In the genomic region with DNA sequence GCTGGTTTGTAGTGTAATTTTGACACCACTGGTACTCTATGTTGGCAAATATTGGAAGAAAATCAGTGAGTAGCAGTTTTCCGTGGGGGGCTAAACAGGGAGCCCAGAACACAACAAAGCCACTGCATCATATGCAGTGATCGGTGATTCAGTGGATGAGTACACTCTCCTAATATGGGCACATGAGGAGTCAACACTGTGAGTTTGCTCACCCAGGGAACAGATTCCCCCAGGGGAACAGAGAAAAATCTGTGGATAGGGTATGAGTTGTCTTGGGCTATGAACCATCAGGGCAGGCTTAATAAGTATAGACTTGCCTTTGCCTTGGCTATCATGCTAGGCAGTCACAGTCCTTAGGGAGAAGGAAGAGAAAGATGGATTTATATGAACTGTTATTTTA, we compare ENCODE assay signal across 16 cellular contexts.
DNase-seq lines count a peak whose midpoint lies in the region; ATAC-seq and TF ChIP-seq lines count a peak whose summit lies in the region.
"Had no signal": no experiment of that assay in that cellular context is flagged by ENCODE, and none has a peak within 500 bp of the region (broad histone marks: within the 10 kb centered on the region; RNA-seq: fewer than 3 reads in every experiment).

No MANE protein-coding gene starts in this region.

- intact Hi-C loops in HCT116 (cut with micrococcal nuclease) = no loop called here

- TF ChIP-seq RAD21 in HCT116 (IDR thresholded peaks at IDR 0.05; ENCODE audit: low read depth) = no peak

- BruUV-seq in HCT116 (replicated peaks; lab: Mats Ljungman, UMichigan) = no TSS peak

- H3K79me2 ChIP-seq in HCT116 (ENCODE audit: insufficient read depth, low read length) = no peaks in the 10 kb centered on the region

- H3K4me1 ChIP-seq in HCT116 (ENCODE audit: control insufficient read depth in 1 of 2, insufficient read depth in 2 of 2, low read length in 2 of 2) = no peaks in the 10 kb centered on the region
- H3K4me1 ChIP-seq: stomach had no signal

- H3K4me2 ChIP-seq in HCT116 (ENCODE audit: low read length) = no peak overlapping the region

- CTCF ChIA-PET in HCT116 (lab: Charles Lee) = no interaction called here

- H3K9me2 ChIP-seq in HCT116 (ENCODE audit: insufficient read depth) = no peaks in the 10 kb centered on the region; the same call in 1 of the 2 replicates

- RAD21 ChIA-PET in HCT116 (lab: Charles Lee; ENCODE audit: low non-redundant PET in 1 of 2, low total read pairs in 2 of 2, uncharacterized antibody in 2 of 2, unreplicated experiment in 2 of 2) = no interaction called here

- POLR2A ChIA-PET in HCT116 (lab: Charles Lee) = no interaction called here

- TF ChIP-seq POLR2A in HCT116 (IDR thresholded peaks at IDR 0.05; ENCODE audit: borderline replicate concordance, extremely low read depth, insufficient read depth, insufficient read length) = no peak

- no peaks in the 10 kb centered on the region for H3K36me3 ChIP-seq in HCT116 (ENCODE audit: control insufficient read depth in 1 of 2, insufficient read depth in 2 of 2, low read length in 2 of 2)
- H3K36me3 ChIP-seq: cardiac muscle cell, stomach had no signal

- no peaks in the 10 kb centered on the region for H3K9me3 ChIP-seq in HCT116 (ENCODE audit: control insufficient read depth in 1 of 2, insufficient read depth in 1 of 2, low read depth in 1 of 2, low read length in 2 of 2)
- H3K9me3 ChIP-seq: stomach had no signal

- ATAC-seq in HCT116 = no peak
- ATAC-seq: CD8-positive, alpha-beta T cell had no signal

- TF ChIP-seq CTCF in HCT116 (IDR thresholded peaks at IDR 0.05 in 2 of 3, conservative IDR thresholded peaks at IDR 0.05 in 1 of 3; ENCODE audit: borderline replicate concordance in 1 of 3, insufficient read depth in 1 of 3, low read depth in 2 of 3, low read length in 2 of 3) (no peak), fibroblast of mammary gland (conservative IDR thresholded peaks at IDR 0.05; ENCODE audit: control insufficient read depth, insufficient read depth, low read depth, low read length) (no peak)

- no peaks in the 10 kb centered on the region for H3K27me3 ChIP-seq in HCT116 (ENCODE audit: insufficient read depth, low read length)
- H3K27me3 ChIP-seq: cardiac muscle cell, stomach had no signal

- H4K20me1 ChIP-seq in HCT116 (ENCODE audit: insufficient read depth) = no peaks in the 10 kb centered on the region

- DNase-seq in HCT116 (ENCODE audit: low read depth, low spot score) = no peak
- DNase-seq in T1000 (lab: John Stamatoyannopoulos, UW) = peak; percentile 24
- peak; percentile 88 for DNase-seq in fibroblast of mammary gland (ENCODE audit: low read depth)
- peak; percentile 87 for DNase-seq in skeletal muscle cell (ENCODE audit: low read depth)
- DNase-seq in DMS 273 treated with DMSO at 0.1 percent for 48 hours (lab: John Stamatoyannopoulos, UW) = no peak
- DNase-seq in NCI-H1694 treated with DMSO at 0.1 percent for 48 hours (lab: John Stamatoyannopoulos, UW) = no peak
- no peak for DNase-seq in NCI-H446 treated with DMSO at 0.1 percent for 48 hours (lab: John Stamatoyannopoulos, UW)
- DNase-seq in SKM-1 (lab: John Stamatoyannopoulos, UW; ENCODE audit: unreplicated experiment) = no peak
- DNase-seq: CD8-positive, alpha-beta T cell; NCI-H2029; NK-92 treated with Interleukin-12 subunit alpha and Interleukin-12 subunit beta, amount 100 ng/mL, for 24 hours; SHP77 treated with DMSO at 0.1 percent for 48 hours; stomach had no signal

- no peak overlapping the region for H2AFZ ChIP-seq in HCT116 (ENCODE audit: low read depth, low read length, poor library complexity, severe bottlenecking)

- no peak overlapping the region for H3K27ac ChIP-seq in HCT116 (ENCODE audit: low read depth, low read length)
- H3K27ac ChIP-seq: cardiac muscle cell, HL-60, skin epidermis, stomach had no signal

- no peak overlapping the region for H3K4me3 ChIP-seq in HCT116 (replicated peaks in 1 of 2; ENCODE audit: low read depth in 1 of 2, low read length in 2 of 2)
- no peak overlapping the region for H3K4me3 ChIP-seq in fibroblast of mammary gland (ENCODE audit: control insufficient read depth, low read depth, low read length)
- no peak overlapping the region for H3K4me3 ChIP-seq in skeletal muscle cell (ENCODE audit: low read depth, low read length)
- H3K4me3 ChIP-seq: cardiac muscle cell, skin epidermis, stomach had no signal

- no peak overlapping the region for H3K9ac ChIP-seq in HCT116 (ENCODE audit: low read length)

TF ChIP-seq in HCT116, 20 proteins besides CTCF, POLR2A, EP300 and RAD21:
- TF ChIP-seq SRF (IDR thresholded peaks at IDR 0.05; ENCODE audit: low read depth) (peak; percentile 52), FOSL1 (IDR thresholded peaks at IDR 0.05; ENCODE audit: low read depth) (no peak), ZNF274 (IDR thresholded peaks at IDR 0.05; ENCODE audit: low read depth, low read length) (no peak)
TF ChIP-seq in HCT116: peak in this region for 1.

Comparison
In these comparisons a context has a peak if more than half of its experiments do, and no peak if none do; other contexts are left out.
1. DNase-seq: peak in T1000 (single experiment), fibroblast of mammary gland (single experiment) and skeletal muscle cell (single experiment); none in HCT116 (single experiment), DMS 273 treated with DMSO at 0.1 percent for 48 hours (single experiment), NCI-H1694 treated with DMSO at 0.1 percent for 48 hours (single experiment), NCI-H446 treated with DMSO at 0.1 percent for 48 hours (single experiment) and SKM-1 (single experiment).